ENCODE assay signal across 1 cellular context in the genomic region with DNA sequence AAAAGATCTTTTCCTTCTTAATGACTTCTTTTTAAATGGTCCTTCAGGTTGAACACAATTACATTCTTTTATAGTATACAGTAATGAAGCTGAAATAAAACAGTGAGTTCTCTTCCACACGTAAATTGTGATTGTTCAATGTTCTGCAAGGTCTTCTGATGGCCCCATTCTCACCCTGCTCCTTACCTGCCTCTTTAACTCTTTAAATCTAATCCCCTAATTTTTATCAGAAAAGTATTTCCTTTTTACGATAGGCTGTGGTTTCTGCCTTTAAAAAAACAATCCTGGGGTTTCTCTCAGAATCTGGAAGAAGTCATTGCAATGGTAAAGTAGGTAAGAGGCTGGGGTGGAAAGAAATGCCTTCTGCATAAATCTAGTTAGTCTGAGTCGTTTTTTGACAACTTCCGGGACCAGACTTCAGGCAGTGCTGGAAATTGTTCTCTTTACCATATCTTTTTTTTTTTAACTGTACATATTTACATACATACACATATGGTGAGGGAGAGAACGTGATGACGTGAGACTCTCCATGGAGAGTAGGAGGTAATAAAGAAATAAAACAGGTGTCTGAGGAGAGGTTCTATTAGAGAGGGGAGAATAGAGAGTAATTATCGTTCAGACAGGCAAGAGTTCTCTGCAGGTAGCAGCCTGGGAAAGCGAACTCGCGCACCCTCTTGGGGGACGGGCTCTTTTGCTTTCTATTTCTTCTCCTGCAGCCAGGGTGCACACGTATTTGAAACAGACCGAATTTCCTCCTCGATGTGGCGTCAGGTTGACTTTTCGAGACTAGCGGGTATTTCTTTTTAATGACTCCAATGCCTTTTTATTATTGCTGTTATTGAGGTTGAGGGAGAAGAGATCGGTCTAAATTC.
TF ChIP-seq lines count a peak whose summit lies in the region.

A gene (plus strand): TSS at position 730 of the 872 bp plus-strand sequence. CDS start 467 bp downstream, outside the sequence.

TF ChIP-seq in H1, 55 proteins besides CTCF, POLR2A, EP300 and RAD21:
- TF ChIP-seq SAP30 (IDR thresholded peaks at IDR 0.05; ENCODE audit: insufficient read depth, insufficient replicate concordance, low read length), result no peak
- TF ChIP-seq MAFK (IDR thresholded peaks at IDR 0.05; ENCODE audit: low read depth, low read length), result no peak
- no peak for TF ChIP-seq CTBP2 (IDR thresholded peaks at IDR 0.05; ENCODE audit: borderline replicate concordance, insufficient read depth, insufficient read length, low read length)
- no peak for TF ChIP-seq BACH1 (IDR thresholded peaks at IDR 0.05; ENCODE audit: low read length)
